Comparison of ENCODE assay signal across 8 cellular contexts in genomic region chr1:149812893-149813801, GRCh38. TPM values are rescaled to one million over a fixed set of nuclear protein-coding genes. Genes with fewer than 3 reads are reported as not detected.
DNase-seq lines count a peak whose midpoint lies in the region; TF ChIP-seq lines count a peak whose summit lies in the region.
"Not testable (repeated sequence)": the region's sequence is repeated elsewhere in the genome, so short reads cannot be mapped to it uniquely, and the experiment has no call there.

No MANE protein-coding gene starts in this region.

- in situ Hi-C loops in ACHN (cut with HindIII; ENCODE audit: low pct_ligation_motif_present, low pct_unique_long_range_greater_than_20kb, low sequenced_read_pairs), result not testable (repeated sequence)

- TF ChIP-seq CTCF in choroid plexus epithelial cell (conservative IDR thresholded peaks at IDR 0.05; ENCODE audit: low read depth, low read length); kidney epithelial cell (IDR thresholded peaks at IDR 0.05; ENCODE audit: insufficient read depth, low read length, poor library complexity, severe bottlenecking): not testable (repeated sequence)

- peak overlapping the region; percentile 58 for H3K9ac ChIP-seq in skeletal muscle satellite cell (ENCODE audit: low read depth, low read length)

- TF ChIP-seq POLR2A in GM19193 (IDR thresholded peaks at IDR 0.05; ENCODE audit: extremely low read depth, insufficient read depth, insufficient read length), result peak; percentile 94

- not testable (repeated sequence) for H3K9me3 ChIP-seq in skeletal muscle satellite cell (replicated peaks; ENCODE audit: low read length)

- DNase-seq in ACHN (peak; percentile 85), HT-29 (ENCODE audit: low spot score) (peak; percentile 65), NCI-H82 (lab: John Stamatoyannopoulos, UW) (peak; percentile 90), choroid plexus epithelial cell (ENCODE audit: low read depth) (peak; percentile 84), kidney epithelial cell (ENCODE audit: low read depth) (peak; percentile 34)
- DNase-seq in activated CD4-positive, alpha-beta T cell treated with anti-CD3 and anti-CD28 coated beads for 48 hours, result peak; percentile 63

- peak overlapping the region; percentile 76 for H3K4me2 ChIP-seq in skeletal muscle satellite cell (ENCODE audit: low read length)

- H3K4me3 ChIP-seq in choroid plexus epithelial cell (ENCODE audit: low read depth, low read length) (peak overlapping the region; percentile 53), kidney epithelial cell (ENCODE audit: low read depth, low read length) (peak overlapping the region; percentile 36), skeletal muscle satellite cell (ENCODE audit: low read length) (peak overlapping the region; percentile 61)

- H3K4me1 ChIP-seq in skeletal muscle satellite cell (ENCODE audit: control insufficient read depth, insufficient read depth, low read length), result not testable (repeated sequence)

- not testable (repeated sequence) for H3K27me3 ChIP-seq in kidney epithelial cell (ENCODE audit: control insufficient read depth, insufficient read depth, low read length); skeletal muscle satellite cell (ENCODE audit: control insufficient read depth, insufficient read depth, low read length)

- H3K36me3 ChIP-seq in kidney epithelial cell (ENCODE audit: control insufficient read depth, insufficient read depth, low read length); skeletal muscle satellite cell (ENCODE audit: insufficient read depth, low read length): not testable (repeated sequence)

RNA-seq across cellular contexts. Expression of gene FCGR1A, which starts 30.7 kb away (rescaled TPM):
- not detected in 2 replicates for total RNA-seq in HT-29 (2014; rRNA removed; shearing (Covaris generic))
- not detected in 2 replicates for total RNA-seq in kidney epithelial cell
- total RNA-seq in skeletal muscle satellite cell (2012; rRNA removed), result not detected in 2 replicates

Comparison
In these comparisons a context has a peak if more than half of its experiments do, and no peak if none do; other contexts are left out.
1. Peak in every context shown above with its lines: DNase-seq and H3K4me3 ChIP-seq.
2. DNase-seq: peak in every context shown above with its lines; median percentile 90 in NCI-H82; 85 in ACHN; 84 in choroid plexus epithelial cell; 65 in HT-29; 63 in activated CD4-positive, alpha-beta T cell treated with anti-CD3 and anti-CD28 coated beads for 48 hours; 34 in kidney epithelial cell.